ENCODE assay signal across 27 cellular contexts in genomic region chr21:46247699-46248460, GRCh38. TPM values are rescaled to one million over a fixed set of nuclear protein-coding genes. Genes with fewer than 3 reads are reported as not detected.
A peak's percentile ranks its signal among the peaks of the same experiment; 100 is the strongest.
DNase-seq lines count a peak whose midpoint lies in the region; ATAC-seq, FAIRE-seq and TF ChIP-seq lines count a peak whose summit lies in the region.
"Had no signal": no experiment of that assay in that cellular context is flagged by ENCODE, and none has a peak within 500 bp of the region (broad histone marks: within the 10 kb centered on the region; RNA-seq: fewer than 3 reads in every experiment).

No MANE protein-coding gene starts in this region.

- POLR2A ChIA-PET in activated naive CD8-positive, alpha-beta T cell treated with anti-CD3 and anti-CD28 coated beads, Interleukin-2, amount 10 ng/mL, durations not matched to agents 7 days and 5 days (lab: Charles Lee): no interaction called here
- POLR2A ChIA-PET in GM12878 (lab: Charles Lee): interaction anchor here (0.6 kb wide), 1 partner anchor 74 kb away, joined by 3 read pairs; no protein-coding TSS in a partner anchor

- no peak for TF ChIP-seq EP300 in GM12878 (IDR thresholded peaks at IDR 0.05; ENCODE audit: borderline replicate concordance in 1 of 2, control insufficient read depth in 1 of 2, low read depth in 2 of 2, low read length in 2 of 2)

- intact Hi-C loops in GM12878 (cut with micrococcal nuclease; ENCODE audit: unreplicated experiment): no loop called here

- H3K9me3 ChIP-seq in Karpas-422 (ENCODE audit: low read length) (no peaks in the 10 kb centered on the region), GM12878 (replicated peaks; ENCODE audit: control insufficient read depth, insufficient read depth, low read length) (no peaks in the 10 kb centered on the region; the same call in 2 of the 3 replicates), skeletal muscle tissue (ENCODE audit: control insufficient read depth in 3 of 3, low read length in 3 of 3) (no peaks in the 10 kb centered on the region), SJCRH30 (replicated peaks) (no peaks in the 10 kb centered on the region)

- RAD21 ChIA-PET in GM12878 (lab: Charles Lee; ENCODE audit: unreplicated experiment): no interaction called here

- peak overlapping the region; percentile 16 for H3K27ac Mint-ChIP-seq in activated naive CD8-positive, alpha-beta T cell treated with anti-CD3 and anti-CD28 coated beads, Interleukin-2, amount 10 ng/mL, durations not matched to agents 7 days and 5 days
- no peak overlapping the region for H3K27ac Mint-ChIP-seq in activated naive CD8-positive, alpha-beta T cell treated with anti-CD3 and anti-CD28 coated beads, Interleukin-2, amount 50 U/mL, for 24 hours
- H3K27ac Mint-ChIP-seq: HFFc6 had no signal

- no peaks in the 10 kb centered on the region for H3K9me3 Mint-ChIP-seq in activated naive CD8-positive, alpha-beta T cell treated with anti-CD3 and anti-CD28 coated beads, Interleukin-2, amount 10 ng/mL, durations not matched to agents 7 days and 5 days
- H3K9me3 Mint-ChIP-seq in activated naive CD8-positive, alpha-beta T cell treated with anti-CD3 and anti-CD28 coated beads, Interleukin-2, amount 50 U/mL, for 24 hours: no peaks in the 10 kb centered on the region
- H3K9me3 Mint-ChIP-seq: HFFc6 had no signal

- no peak for ATAC-seq in activated naive CD8-positive, alpha-beta T cell treated with anti-CD3 and anti-CD28 coated beads, Interleukin-2, amount 10 ng/mL, durations not matched to agents 7 days and 5 days (ENCODE audit: low read depth)
- ATAC-seq in activated naive CD8-positive, alpha-beta T cell treated with anti-CD3 and anti-CD28 coated beads, Interleukin-2, amount 50 U/mL, for 24 hours: no peak
- ATAC-seq in GM12878 (peak; percentile 44), HG03139 (IDR thresholded peaks at IDR 0.05; ENCODE audit: unreplicated experiment) (no peak)

- WGBS in GM12878 (ENCODE audit: insufficient coverage, insufficient replicate concordance, low lambda C conversion rate, missing lambda C conversion rate): 45% methylated on average over 3 of the region's 3 CpGs

- H4K20me1 ChIP-seq in Karpas-422 (ENCODE audit: insufficient read depth, low read depth, low read length): no peaks in the 10 kb centered on the region
- no peaks in the 10 kb centered on the region for H4K20me1 ChIP-seq in GM12878 (ENCODE audit: control insufficient read depth, insufficient read depth)

- peak overlapping the region; percentile 36; the same call in 1 of the 2 replicates for H3K4me3 ChIP-seq in Karpas-422 (ENCODE audit: low read length)
- no peak overlapping the region for H3K4me3 ChIP-seq in GM12878
- H3K4me3 ChIP-seq in skeletal muscle tissue (ENCODE audit: low read length in 3 of 3): no peak overlapping the region
- H3K4me3 ChIP-seq in SJCRH30: no peak overlapping the region
- H3K4me3 ChIP-seq: SK-N-MC had no signal

- H3K9ac ChIP-seq in Karpas-422 (ENCODE audit: low read length) (peak overlapping the region; percentile 54), GM12878 (ENCODE audit: control insufficient read depth, insufficient read depth, low read length) (no peak overlapping the region), skeletal muscle tissue (ENCODE audit: low read depth in 1 of 3, low read length in 3 of 3) (peak overlapping the region in 2 of 3 donors; percentile 8 to 12)

- H3K79me2 ChIP-seq in Karpas-422 (ENCODE audit: low read length) (peaks cover 21% of the 10 kb centered on the region), GM12878 (ENCODE audit: control insufficient read depth, insufficient read depth, low read length) (no peaks in the 10 kb centered on the region)

- H3K36me3 Mint-ChIP-seq in activated naive CD8-positive, alpha-beta T cell treated with anti-CD3 and anti-CD28 coated beads, Interleukin-2, amount 10 ng/mL, durations not matched to agents 7 days and 5 days: peaks cover 41% of the 10 kb centered on the region
- H3K36me3 Mint-ChIP-seq in activated naive CD8-positive, alpha-beta T cell treated with anti-CD3 and anti-CD28 coated beads, Interleukin-2, amount 50 U/mL, for 24 hours (ENCODE audit: low read depth): peaks cover 60% of the 10 kb centered on the region

- H3K4me2 ChIP-seq in Karpas-422 (ENCODE audit: low read depth, low read length, poor library complexity, severe bottlenecking) (peak overlapping the region; percentile 65), GM12878 (ENCODE audit: control insufficient read depth, insufficient read depth) (no peak overlapping the region)

- H2AFZ ChIP-seq in Karpas-422 (ENCODE audit: low read length) (no peak overlapping the region), GM12878 (ENCODE audit: control insufficient read depth, low read depth, low read length) (no peak overlapping the region)

- no peaks in the 10 kb centered on the region for H3K27me3 Mint-ChIP-seq in activated naive CD8-positive, alpha-beta T cell treated with anti-CD3 and anti-CD28 coated beads, Interleukin-2, amount 10 ng/mL, durations not matched to agents 7 days and 5 days
- no peaks in the 10 kb centered on the region for H3K27me3 Mint-ChIP-seq in activated naive CD8-positive, alpha-beta T cell treated with anti-CD3 and anti-CD28 coated beads, Interleukin-2, amount 50 U/mL, for 24 hours

- FAIRE-seq in GM12878 (lab: Jason Lieb, UNC): no peak
- FAIRE-seq: A204.1, D721Med, GM12891, RCC 7860 had no signal

- H3K4me1 Mint-ChIP-seq in activated naive CD8-positive, alpha-beta T cell treated with anti-CD3 and anti-CD28 coated beads, Interleukin-2, amount 10 ng/mL, durations not matched to agents 7 days and 5 days: peaks cover 18% of the 10 kb centered on the region
- H3K4me1 Mint-ChIP-seq in activated naive CD8-positive, alpha-beta T cell treated with anti-CD3 and anti-CD28 coated beads, Interleukin-2, amount 50 U/mL, for 24 hours: peaks cover 17% of the 10 kb centered on the region

- H3K4me1 ChIP-seq in Karpas-422 (ENCODE audit: low read length): peaks cover 40% of the 10 kb centered on the region
- peaks cover 7% of the 10 kb centered on the region for H3K4me1 ChIP-seq in GM12878 (ENCODE audit: control insufficient read depth, insufficient read depth, low read length)
- peaks cover 0 to 2% (median 0%) of the 10 kb centered on the region in 3 donors for H3K4me1 ChIP-seq in skeletal muscle tissue (ENCODE audit: control insufficient read depth in 3 of 3, insufficient read depth in 3 of 3, low read length in 3 of 3)
- H3K4me1 ChIP-seq in SJCRH30: no peaks in the 10 kb centered on the region

- SMC1A ChIA-PET in GM12878 (lab: Charles Lee; ENCODE audit: uncharacterized antibody, unreplicated experiment): interaction anchor here (1.8 kb wide), 1 partner anchor 12 kb away, joined by 4 read pairs; no protein-coding TSS in a partner anchor

- peaks cover 67% of the 10 kb centered on the region for H3K36me3 ChIP-seq in Karpas-422 (ENCODE audit: insufficient read depth, low read length)
- peaks cover 32 to 70% of the 10 kb centered on the region in 2 experiments for H3K36me3 ChIP-seq in GM12878 (ENCODE audit: control insufficient read depth in 2 of 2, insufficient read depth in 2 of 2, low read length in 1 of 2)
- peaks cover 51 to 74% (median 69%) of the 10 kb centered on the region in 3 donors for H3K36me3 ChIP-seq in skeletal muscle tissue (ENCODE audit: control insufficient read depth in 3 of 3, insufficient read depth in 3 of 3, low read length in 3 of 3)
- H3K36me3 ChIP-seq in SJCRH30: peaks cover 87% of the 10 kb centered on the region

- TF ChIP-seq CTCF in GM12878 (IDR thresholded peaks at IDR 0.05 in 2 of 3, conservative IDR thresholded peaks at IDR 0.05 in 1 of 3; ENCODE audit: control insufficient read depth in 2 of 3, extremely low read depth in 1 of 3, insufficient read depth in 1 of 3, low read depth in 3 of 3, low read length in 3 of 3): no peak

- H3K9me2 ChIP-seq in Karpas-422 (replicated peaks; ENCODE audit: insufficient read depth, low read length): no peaks in the 10 kb centered on the region

- no peaks in the 10 kb centered on the region for H3K27me3 ChIP-seq in Karpas-422 (ENCODE audit: low read length)
- H3K27me3 ChIP-seq in GM12878 (replicated peaks in 1 of 2; ENCODE audit: control insufficient read depth in 2 of 2, insufficient read depth in 2 of 2, low read length in 1 of 2): no peaks in the 10 kb centered on the region; a peak in 1 of 4 replicates
- no peaks in the 10 kb centered on the region for H3K27me3 ChIP-seq in skeletal muscle tissue (ENCODE audit: control insufficient read depth in 3 of 3, insufficient read depth in 3 of 3, low read length in 3 of 3)
- H3K27me3 ChIP-seq in SJCRH30: no peaks in the 10 kb centered on the region

- BruUV-seq in GM12878 (replicated peaks; lab: Mats Ljungman, UMichigan): no TSS peak

- no peak for DNase-seq in activated naive CD8-positive, alpha-beta T cell treated with anti-CD3 and anti-CD28 coated beads, Interleukin-2, amount 10 ng/mL, durations not matched to agents 7 days and 5 days
- no peak for DNase-seq in activated naive CD8-positive, alpha-beta T cell treated with anti-CD3 and anti-CD28 coated beads, Interleukin-2, amount 50 U/mL, for 24 hours
- DNase-seq in Karpas-422 (peak; percentile 79), GM12878 (ENCODE audit: low read depth, low spot score) (no peak), inferior parietal cortex (ENCODE audit: extremely low spot score) (no peak), SJCRH30 (no peak)
- DNase-seq: DMS53; H7; HFFc6; KBM-7; NCI-H1092 treated with DMSO at 0.1 percent for 48 hours; NCI-H1436 treated with DMSO at 0.1 percent for 48 hours; NCI-H2029; NCI-H226; NCI-H524; NCI-H774; NK-92 treated with Interleukin-12 subunit alpha and Interleukin-12 subunit beta, amount 100 ng/mL, for 24 hours; SHP77; SW 1271 had no signal

- in situ Hi-C loops in GM12878 (cut with MboI): no loop called here

- TF ChIP-seq RAD21 in GM12878 (IDR thresholded peaks at IDR 0.05; ENCODE audit: insufficient read depth, low read depth, low read length): no peak

- no peak overlapping the region for H3K4me3 Mint-ChIP-seq in activated naive CD8-positive, alpha-beta T cell treated with anti-CD3 and anti-CD28 coated beads, Interleukin-2, amount 10 ng/mL, durations not matched to agents 7 days and 5 days
- H3K4me3 Mint-ChIP-seq in activated naive CD8-positive, alpha-beta T cell treated with anti-CD3 and anti-CD28 coated beads, Interleukin-2, amount 50 U/mL, for 24 hours: no peak overlapping the region
- H3K4me3 Mint-ChIP-seq: HFFc6 had no signal

- H3K27ac ChIP-seq in Karpas-422 (ENCODE audit: low read length) (peak overlapping the region; percentile 86), GM12878 (ENCODE audit: control insufficient read depth, insufficient read depth) (no peak overlapping the region), skeletal muscle tissue (ENCODE audit: low read depth, low read length) (no peak overlapping the region), SJCRH30 (no peak overlapping the region)
- H3K27ac ChIP-seq: C4-2B, SK-N-MC had no signal

- no peak for TF ChIP-seq POLR2A in GM12878 (IDR thresholded peaks at IDR 0.05; ENCODE audit: low read depth, low read length)

- CTCF ChIA-PET in GM12878 (lab: Yijun Ruan, JAX): no interaction called here

RNA-seq across cellular contexts. Expression of gene LSS, which starts 19.3 kb away (rescaled TPM):
- 10 to 100 TPM; 57.6 to 66.7 TPM for total RNA-seq in activated naive CD8-positive, alpha-beta T cell treated with anti-CD3 and anti-CD28 coated beads, Interleukin-2, amount 10 ng/mL, durations not matched to agents 7 days and 5 days
- total RNA-seq in Karpas-422 (2014; rRNA removed; shearing (Covaris generic); ENCODE audit: low replicate concordance): 40.3 and 62.0 TPM in 2 replicates
- 310 and 374 TPM in 2 replicates for total RNA-seq in GM12878 (2013; cell fraction: nucleolus; rRNA removed)
- 61.4 and 65.2 TPM in 2 replicates for total RNA-seq in GM12878 (2014; rRNA removed)
- total RNA-seq in GM12878 (2014; rRNA removed; fragmentation: Illumina TruSeq; extraction: Trizol): 19.6 and 20.3 TPM in 2 replicates
- total RNA-seq in GM12878 (2021): 82.4 and 86.4 TPM in 2 replicates
- 24.8 TPM for polyA plus RNA-seq in GM12878 (2011; ENCODE audit: low read depth)
- polyA plus RNA-seq in GM12878 (2011; rRNA removed): 26.1 and 51.3 TPM in 2 replicates
- 53.2 and 64.3 TPM in 2 replicates for polyA plus RNA-seq in GM12878 (2011; cell fraction: cytosol; rRNA removed)
- 250 and 378 TPM in 2 replicates for polyA plus RNA-seq in GM12878 (2011; cell fraction: nucleus; rRNA removed)
- polyA plus RNA-seq in GM12878 (2012): 46.0 and 62.0 TPM in 2 replicates
- 18.3 and 24.0 TPM in 2 replicates for polyA plus RNA-seq in GM12878 (2014; fragmentation: Illumina TruSeq; extraction: Trizol)
- 1 to 10 TPM; 2.9 to 3.7 TPM for polyA plus RNA-seq in GM12878 (2014; fragmentation: Nextera tagmentation; extraction: Ambion mirVana)
- polyA plus RNA-seq in GM12878 (2014; rRNA removed): 60.9 and 68.4 TPM in 2 replicates
- polyA plus RNA-seq in GM12878 (2016; fragmentation: Nextera tagmentation; extraction: Ambion mirVana): 10 to 100 TPM; 25.5 to 29.4 TPM
- polyA minus RNA-seq in GM12878 (2011; rRNA and poly(A)+ RNA removed): 80.4 and 121 TPM in 2 replicates
- polyA minus RNA-seq in GM12878 (2011; cell fraction: cytosol; rRNA and poly(A)+ RNA removed): 12.8 and 21.1 TPM in 2 replicates
- polyA minus RNA-seq in GM12878 (2011; cell fraction: nucleus; rRNA and poly(A)+ RNA removed): 44.5 and 53.5 TPM in 2 replicates
- 14.1 TPM for total RNA-seq in skeletal muscle tissue
- 30.6 and 41.3 TPM in 2 replicates for total RNA-seq in SJCRH30 (2014; rRNA removed; shearing (Covaris generic))

RNA-seq across cellular contexts. Expression of gene MCM3AP, which starts 37.5 kb away (rescaled TPM):
- total RNA-seq in activated naive CD8-positive, alpha-beta T cell treated with anti-CD3 and anti-CD28 coated beads, Interleukin-2, amount 10 ng/mL, durations not matched to agents 7 days and 5 days: 100 to 1,000 TPM; 130 to 150 TPM
- total RNA-seq in Karpas-422 (2014; rRNA removed; shearing (Covaris generic); ENCODE audit: low replicate concordance): 60.5 and 139 TPM in 2 replicates
- 241 and 252 TPM in 2 replicates for total RNA-seq in GM12878 (2013; cell fraction: nucleolus; rRNA removed)
- 53.8 and 53.9 TPM in 2 replicates for total RNA-seq in GM12878 (2014; rRNA removed)
- 32.4 and 39.7 TPM in 2 replicates for total RNA-seq in GM12878 (2014; rRNA removed; fragmentation: Illumina TruSeq; extraction: Trizol)
- 94.3 and 95.7 TPM in 2 replicates for total RNA-seq in GM12878 (2021)
- 28.0 TPM for polyA plus RNA-seq in GM12878 (2011; ENCODE audit: low read depth)
- 42.3 and 45.3 TPM in 2 replicates for polyA plus RNA-seq in GM12878 (2011; rRNA removed)
- 53.3 and 76.7 TPM in 2 replicates for polyA plus RNA-seq in GM12878 (2011; cell fraction: cytosol; rRNA removed)
- 140 and 149 TPM in 2 replicates for polyA plus RNA-seq in GM12878 (2011; cell fraction: nucleus; rRNA removed)
- polyA plus RNA-seq in GM12878 (2012): 42.7 and 46.1 TPM in 2 replicates
- 34.3 and 39.3 TPM in 2 replicates for polyA plus RNA-seq in GM12878 (2014; fragmentation: Illumina TruSeq; extraction: Trizol)
- polyA plus RNA-seq in GM12878 (2014; fragmentation: Nextera tagmentation; extraction: Ambion mirVana): 1 to 10 TPM; 6.1 to 8.8 TPM
- 48.6 and 54.6 TPM in 2 replicates for polyA plus RNA-seq in GM12878 (2014; rRNA removed)
- 10 to 100 TPM; 54.5 to 64.6 TPM for polyA plus RNA-seq in GM12878 (2016; fragmentation: Nextera tagmentation; extraction: Ambion mirVana)
- polyA minus RNA-seq in GM12878 (2011; rRNA and poly(A)+ RNA removed): 54.7 and 88.0 TPM in 2 replicates
- polyA minus RNA-seq in GM12878 (2011; cell fraction: cytosol; rRNA and poly(A)+ RNA removed): 58.8 and 74.2 TPM in 2 replicates
- polyA minus RNA-seq in GM12878 (2011; cell fraction: nucleus; rRNA and poly(A)+ RNA removed): 94.2 and 133 TPM in 2 replicates
- total RNA-seq in skeletal muscle tissue: 237 TPM
- total RNA-seq in SJCRH30 (2014; rRNA removed; shearing (Covaris generic)): 39.8 and 49.2 TPM in 2 replicates

RNA-seq across cellular contexts. Expression of gene YBEY, which starts 38.3 kb away (rescaled TPM):
- 10 to 100 TPM in 1 of 2 experiments, 1 to 10 TPM in 1; 9.6 to 10.7 TPM for total RNA-seq in activated naive CD8-positive, alpha-beta T cell treated with anti-CD3 and anti-CD28 coated beads, Interleukin-2, amount 10 ng/mL, durations not matched to agents 7 days and 5 days
- 38.5 and 88.4 TPM in 2 replicates for total RNA-seq in Karpas-422 (2014; rRNA removed; shearing (Covaris generic); ENCODE audit: low replicate concordance)
- 26.3 and 29.9 TPM in 2 replicates for total RNA-seq in GM12878 (2013; cell fraction: nucleolus; rRNA removed)
- total RNA-seq in GM12878 (2014; rRNA removed) (16.7 and 18.1 TPM in 2 replicates), GM12878 (2014; rRNA removed; fragmentation: Illumina TruSeq; extraction: Trizol) (16.5 and 16.9 TPM in 2 replicates), GM12878 (2021) (13.2 and 13.8 TPM in 2 replicates), skeletal muscle tissue (32.9 TPM)
- 16.6 TPM for polyA plus RNA-seq in GM12878 (2011; ENCODE audit: low read depth)
- polyA plus RNA-seq in GM12878 (2011; rRNA removed) (31.1 and 38.1 TPM in 2 replicates), GM12878 (2014; fragmentation: Illumina TruSeq; extraction: Trizol) (18.9 and 22.1 TPM in 2 replicates), GM12878 (2014; fragmentation: Nextera tagmentation; extraction: Ambion mirVana) (10 to 100 TPM in 1 of 2 experiments, 1 to 10 TPM in 1; 6.5 to 11.3 TPM), GM12878 (2014; rRNA removed) (27.1 and 31.4 TPM in 2 replicates), GM12878 (2016; fragmentation: Nextera tagmentation; extraction: Ambion mirVana) (10 to 100 TPM; 20.2 to 20.9 TPM)
- polyA plus RNA-seq in GM12878 (2011; cell fraction: cytosol; rRNA removed): 18.4 and 21.1 TPM in 2 replicates
- polyA plus RNA-seq in GM12878 (2011; cell fraction: nucleus; rRNA removed): 19.4 and 23.3 TPM in 2 replicates
- polyA plus RNA-seq in GM12878 (2012): 20.8 and 20.9 TPM in 2 replicates
- 11.4 and 12.3 TPM in 2 replicates for polyA minus RNA-seq in GM12878 (2011; rRNA and poly(A)+ RNA removed)
- polyA minus RNA-seq in GM12878 (2011; cell fraction: cytosol; rRNA and poly(A)+ RNA removed): 5.4 and 5.9 TPM in 2 replicates
- polyA minus RNA-seq in GM12878 (2011; cell fraction: nucleus; rRNA and poly(A)+ RNA removed): 12.5 and 13.5 TPM in 2 replicates
- 16.1 and 16.4 TPM in 2 replicates for total RNA-seq in SJCRH30 (2014; rRNA removed; shearing (Covaris generic))
